Comparison of ENCODE assay signal across 38 cellular contexts in the genomic region with DNA sequence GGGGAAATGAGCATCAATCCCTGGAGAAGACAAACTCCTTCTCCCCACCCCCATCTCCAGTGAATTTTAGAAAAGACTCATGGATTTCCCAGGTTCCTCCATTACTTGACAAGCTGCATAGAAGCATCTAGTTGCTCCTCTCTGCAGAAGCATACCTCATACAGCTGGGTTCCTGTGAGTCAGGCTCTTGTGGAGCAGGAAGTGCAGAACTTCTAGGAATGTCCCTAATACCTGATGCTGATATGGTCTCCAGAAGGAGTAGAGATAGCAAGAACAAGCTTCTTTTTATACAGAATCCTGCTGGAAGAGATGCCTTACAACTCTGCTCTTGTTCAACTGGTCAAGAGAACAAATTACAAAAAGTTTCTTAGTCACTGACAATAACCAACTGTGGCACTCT.
"Had no signal": no experiment of that assay in that cellular context is flagged by ENCODE, and none has a peak within 500 bp of the region (broad histone marks: within the 10 kb centered on the region; RNA-seq: fewer than 3 reads in every experiment).

No MANE protein-coding gene starts in this region.

- H3K9me3 ChIP-seq: adrenal gland, body of pancreas, breast epithelium had no signal

- DNase-seq: activated CD4-positive, alpha-beta memory T cell treated with anti-CD3 and anti-CD28 coated beads, Interleukin-2, amount 10 ng/mL, durations not matched to agents 7 days and 5 days; activated CD4-positive, alpha-beta T cell treated with anti-CD3 and anti-CD28 coated beads for 1 hour; activated CD4-positive, alpha-beta T cell treated with anti-CD3 and anti-CD28 coated beads for 36 hours; activated CD4-positive, alpha-beta T cell treated with anti-CD3 and anti-CD28 coated beads for 48 hours; activated CD4-positive, alpha-beta T cell treated with anti-CD3 and anti-CD28 coated beads, Interleukin-2, amount 10 ng/mL, durations not matched to agents 7 days and 5 days; activated CD4-positive, alpha-beta T cell treated with anti-CD3 and anti-CD28 coated beads, Interleukin-2, amount 50 U/mL, for 48 hours; activated CD4-positive, CD25-positive, alpha-beta regulatory T cell; activated CD8-positive, alpha-beta memory T cell treated with anti-CD3 and anti-CD28 coated beads for 24 hours; activated CD8-positive, alpha-beta memory T cell treated with anti-CD3 and anti-CD28 coated beads, Interleukin-2, amount 10 ng/mL, durations not matched to agents 7 days and 5 days; activated CD8-positive, alpha-beta memory T cell treated with anti-CD3 and anti-CD28 coated beads, Interleukin-2, amount 50 U/mL, for 48 hours; activated CD8-positive, alpha-beta T cell treated with anti-CD3 and anti-CD28 coated beads, Interleukin-2, amount 10 ng/mL, durations not matched to agents 7 days and 5 days; activated effector memory CD4-positive, alpha-beta T cell treated with anti-CD3 and anti-CD28 coated beads, Interleukin-2, amount 50 U/mL, for 16 hours; activated gamma-delta T cell treated with Interleukin-2 at 50 U/mL for 16 hours; activated naive CD4-positive, alpha-beta T cell; activated naive CD4-positive, alpha-beta T cell treated with anti-CD3 and anti-CD28 coated beads for 36 hours; activated naive CD4-positive, alpha-beta T cell treated with anti-CD3 and anti-CD28 coated beads, Interleukin-2, amount 50 U/mL, for 16 hours; activated naive CD8-positive, alpha-beta T cell treated with anti-CD3 and anti-CD28 coated beads for 36 hours; activated T-cell treated with anti-CD3 and anti-CD28 coated beads, Interleukin-2, amount 50 U/mL, for 4 hours; activated T-cell treated with anti-CD3 and anti-CD28 coated beads, Interleukin-2, amount 50 U/mL, for 72 hours; adrenal gland; amniotic stem cell; aorta; body of pancreas; brain microvascular endothelial cell; central memory CD4-positive, alpha-beta T cell; T-helper 1 cell; T-helper 2 cell; T-helper 9 cell; WERI-Rb-1 had no signal

- H3K4me3 Mint-ChIP-seq: activated CD4-positive, alpha-beta memory T cell treated with anti-CD3 and anti-CD28 coated beads, Interleukin-2, amount 10 ng/mL, durations not matched to agents 7 days and 5 days; activated CD4-positive, alpha-beta T cell treated with anti-CD3 and anti-CD28 coated beads for 36 hours; activated CD4-positive, alpha-beta T cell treated with anti-CD3 and anti-CD28 coated beads, Interleukin-2, amount 10 ng/mL, durations not matched to agents 7 days and 5 days; activated CD8-positive, alpha-beta memory T cell treated with anti-CD3 and anti-CD28 coated beads, Interleukin-2, amount 10 ng/mL, durations not matched to agents 7 days and 5 days; activated CD8-positive, alpha-beta T cell treated with anti-CD3 and anti-CD28 coated beads, Interleukin-2, amount 10 ng/mL, durations not matched to agents 7 days and 5 days; activated naive CD4-positive, alpha-beta T cell treated with anti-CD3 and anti-CD28 coated beads for 36 hours; activated naive CD8-positive, alpha-beta T cell treated with anti-CD3 and anti-CD28 coated beads for 36 hours; activated T-cell treated with anti-CD3 and anti-CD28 coated beads, Interleukin-2, amount 50 U/mL, for 4 hours; activated T-cell treated with anti-CD3 and anti-CD28 coated beads, Interleukin-2, amount 50 U/mL, for 72 hours; activated T-helper 1 cell treated with anti-CD3 and anti-CD28 coated beads, Interleukin-12 subunit alpha, Interleukin-12 subunit beta, Interleukin-2, Interleukin-4 antibody, amounts not matched to agents 30 ng/mL and 10 ng/mL and 1 ng/mL, durations not matched to agents 14 hours and 24 hours and 36 hours; activated T-helper 17 cell treated with anti-CD3 and anti-CD28 coated beads, Interleukin-2, amount 50 U/mL, for 72 hours; T-helper 1 cell treated with Interleukin-12 subunit alpha and Interleukin-12 subunit beta and Interleukin-4 antibody, amounts not matched to agents 30 μg/mL and 1 μg/mL, for 36 hours; T-helper 2 cell treated with Interferon-gamma antibody and Interleukin-4, amounts not matched to agents 5 μg/mL and 100 μg/mL, for 36 hours; WTC11 had no signal

- ATAC-seq: activated CD4-positive, alpha-beta T cell treated with anti-CD3 and anti-CD28 coated beads for 36 hours; activated CD4-positive, CD25-positive, alpha-beta regulatory T cell treated with anti-CD3 and anti-CD28 coated beads, Interleukin-2, amount 50 U/mL, for 24 hours; activated CD8-positive, alpha-beta memory T cell treated with anti-CD3 and anti-CD28 coated beads, Interleukin-2, amount 10 ng/mL, durations not matched to agents 7 days and 5 days; activated CD8-positive, alpha-beta T cell treated with anti-CD3 and anti-CD28 coated beads, Interleukin-2, amount 10 ng/mL, durations not matched to agents 7 days and 5 days; activated naive CD4-positive, alpha-beta T cell treated with anti-CD3 and anti-CD28 coated beads, Interleukin-2, amount 50 U/mL, for 72 hours; activated T-cell treated with anti-CD3 and anti-CD28 coated beads, Interleukin-2, amount 50 U/mL, for 4 hours; activated T-cell treated with anti-CD3 and anti-CD28 coated beads, Interleukin-2, amount 50 U/mL, for 72 hours; activated T-helper 17 cell treated with anti-CD3 and anti-CD28 coated beads, Interleukin-2, amount 50 U/mL, for 72 hours; body of pancreas; WTC11 had no signal

- FAIRE-seq: astrocyte had no signal

- H3K27me3 ChIP-seq: adrenal gland, body of pancreas, brain microvascular endothelial cell had no signal

- H3K4me1 ChIP-seq: adrenal gland, breast epithelium had no signal

- H3K27ac Mint-ChIP-seq: activated CD4-positive, alpha-beta memory T cell treated with anti-CD3 and anti-CD28 coated beads, Interleukin-2, amount 10 ng/mL, durations not matched to agents 7 days and 5 days; activated CD4-positive, alpha-beta T cell treated with anti-CD3 and anti-CD28 coated beads for 36 hours; activated CD4-positive, alpha-beta T cell treated with anti-CD3 and anti-CD28 coated beads, Interleukin-2, amount 10 ng/mL, durations not matched to agents 7 days and 5 days; activated CD8-positive, alpha-beta memory T cell treated with anti-CD3 and anti-CD28 coated beads, Interleukin-2, amount 10 ng/mL, durations not matched to agents 7 days and 5 days; activated CD8-positive, alpha-beta T cell treated with anti-CD3 and anti-CD28 coated beads, Interleukin-2, amount 10 ng/mL, durations not matched to agents 7 days and 5 days; activated naive CD4-positive, alpha-beta T cell treated with anti-CD3 and anti-CD28 coated beads for 36 hours; activated naive CD4-positive, alpha-beta T cell treated with anti-CD3 and anti-CD28 coated beads, Interleukin-2, amount 50 U/mL, for 72 hours; activated naive CD8-positive, alpha-beta T cell treated with anti-CD3 and anti-CD28 coated beads for 36 hours; activated T-cell treated with anti-CD3 and anti-CD28 coated beads, Interleukin-2, amount 50 U/mL, for 72 hours; activated T-helper 1 cell treated with anti-CD3 and anti-CD28 coated beads, Interleukin-12 subunit alpha, Interleukin-12 subunit beta, Interleukin-2, Interleukin-4 antibody, amounts not matched to agents 30 ng/mL and 10 ng/mL and 1 ng/mL, durations not matched to agents 14 hours and 24 hours and 36 hours; activated T-helper 17 cell treated with anti-CD3 and anti-CD28 coated beads, Interleukin-2, amount 50 U/mL, for 72 hours; T-helper 1 cell treated with Interleukin-12 subunit alpha and Interleukin-12 subunit beta and Interleukin-4 antibody, amounts not matched to agents 30 μg/mL and 1 μg/mL, for 36 hours; T-helper 2 cell treated with Interferon-gamma antibody and Interleukin-4, amounts not matched to agents 5 μg/mL and 100 μg/mL, for 36 hours; WTC11 had no signal

- H3K36me3 ChIP-seq: adrenal gland, brain microvascular endothelial cell, breast epithelium, WERI-Rb-1 had no signal

- H3K27ac ChIP-seq: adrenal gland, body of pancreas, brain microvascular endothelial cell, breast epithelium, WERI-Rb-1 had no signal

- H3K4me1 Mint-ChIP-seq: activated CD4-positive, alpha-beta memory T cell treated with anti-CD3 and anti-CD28 coated beads, Interleukin-2, amount 10 ng/mL, durations not matched to agents 7 days and 5 days; activated CD4-positive, alpha-beta T cell treated with anti-CD3 and anti-CD28 coated beads for 36 hours; activated CD4-positive, alpha-beta T cell treated with anti-CD3 and anti-CD28 coated beads, Interleukin-2, amount 10 ng/mL, durations not matched to agents 7 days and 5 days; activated CD8-positive, alpha-beta memory T cell treated with anti-CD3 and anti-CD28 coated beads, Interleukin-2, amount 10 ng/mL, durations not matched to agents 7 days and 5 days; activated naive CD8-positive, alpha-beta T cell treated with anti-CD3 and anti-CD28 coated beads for 36 hours; activated T-helper 17 cell treated with anti-CD3 and anti-CD28 coated beads, Interleukin-2, amount 50 U/mL, for 72 hours had no signal

- H3K4me3 ChIP-seq: adrenal gland, body of pancreas, breast epithelium had no signal

- H3K36me3 Mint-ChIP-seq: activated CD8-positive, alpha-beta memory T cell treated with anti-CD3 and anti-CD28 coated beads, Interleukin-2, amount 10 ng/mL, durations not matched to agents 7 days and 5 days; activated naive CD4-positive, alpha-beta T cell treated with anti-CD3 and anti-CD28 coated beads, Interleukin-2, amount 50 U/mL, for 72 hours; activated naive CD8-positive, alpha-beta T cell treated with anti-CD3 and anti-CD28 coated beads for 36 hours; WTC11 had no signal

- H3K9me3 Mint-ChIP-seq: activated CD4-positive, alpha-beta memory T cell treated with anti-CD3 and anti-CD28 coated beads, Interleukin-2, amount 10 ng/mL, durations not matched to agents 7 days and 5 days; activated CD4-positive, alpha-beta T cell treated with anti-CD3 and anti-CD28 coated beads, Interleukin-2, amount 10 ng/mL, durations not matched to agents 7 days and 5 days; activated naive CD4-positive, alpha-beta T cell treated with anti-CD3 and anti-CD28 coated beads for 36 hours; activated naive CD4-positive, alpha-beta T cell treated with anti-CD3 and anti-CD28 coated beads, Interleukin-2, amount 50 U/mL, for 72 hours; activated naive CD8-positive, alpha-beta T cell treated with anti-CD3 and anti-CD28 coated beads for 36 hours; activated T-cell treated with anti-CD3 and anti-CD28 coated beads, Interleukin-2, amount 50 U/mL, for 4 hours; activated T-cell treated with anti-CD3 and anti-CD28 coated beads, Interleukin-2, amount 50 U/mL, for 72 hours; activated T-helper 1 cell treated with anti-CD3 and anti-CD28 coated beads, Interleukin-12 subunit alpha, Interleukin-12 subunit beta, Interleukin-2, Interleukin-4 antibody, amounts not matched to agents 30 ng/mL and 10 ng/mL and 1 ng/mL, durations not matched to agents 14 hours and 24 hours and 36 hours; activated T-helper 17 cell treated with anti-CD3 and anti-CD28 coated beads, Interleukin-2, amount 50 U/mL, for 72 hours; T-helper 1 cell treated with Interleukin-12 subunit alpha and Interleukin-12 subunit beta and Interleukin-4 antibody, amounts not matched to agents 30 μg/mL and 1 μg/mL, for 36 hours; T-helper 2 cell treated with Interferon-gamma antibody and Interleukin-4, amounts not matched to agents 5 μg/mL and 100 μg/mL, for 36 hours; WTC11 had no signal
